Comparison of ENCODE assay signal across 9 cellular contexts in the genomic region with DNA sequence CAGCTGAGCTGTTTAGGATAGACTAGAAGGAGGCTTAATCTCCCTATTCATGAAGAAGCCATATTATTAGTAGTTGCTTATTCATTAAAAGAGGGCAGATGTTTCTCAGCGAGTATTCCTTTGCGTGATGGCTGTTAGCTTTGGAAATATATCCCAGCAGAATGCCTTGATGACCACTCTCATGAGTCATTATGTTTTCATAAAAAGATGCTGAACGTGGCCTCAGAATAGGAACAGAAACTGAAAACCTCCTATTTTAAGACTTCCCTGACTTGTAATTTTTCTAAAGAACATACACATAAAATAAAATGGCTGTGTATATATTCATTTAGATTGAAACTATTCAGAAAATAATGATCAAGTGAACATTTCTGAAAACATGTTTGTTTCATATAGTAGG. TPM values are rescaled to one million over a fixed set of nuclear protein-coding genes. Genes with fewer than 3 reads are reported as not detected.
A peak's percentile ranks its signal among the peaks of the same experiment; 100 is the strongest.
DNase-seq lines count a peak whose midpoint lies in the region; ATAC-seq and TF ChIP-seq lines count a peak whose summit lies in the region.
"Had no signal": no experiment of that assay in that cellular context is flagged by ENCODE, and none has a peak within 500 bp of the region (broad histone marks: within the 10 kb centered on the region; RNA-seq: fewer than 3 reads in every experiment).

No MANE protein-coding gene starts in this region.

- ATAC-seq in GM18909 (IDR thresholded peaks at IDR 0.05; ENCODE audit: poor library complexity, unreplicated experiment) (peak; percentile 85), HG02870 (IDR thresholded peaks at IDR 0.05; ENCODE audit: unreplicated experiment) (peak; percentile 83)
- ATAC-seq: stimulated activated effector memory CD8-positive, alpha-beta T cell treated with anti-CD3 and anti-CD28 coated beads, Interleukin-12 subunit alpha, Interleukin-12 subunit beta, amount 100 ng/mL, for 72 hours had no signal

- TF ChIP-seq CTCF in osteocyte (IDR thresholded peaks at IDR 0.05) (no peak), coronary artery (IDR thresholded peaks at IDR 0.05) (no peak)

- peaks cover 18% of the 10 kb centered on the region for H3K4me1 Mint-ChIP-seq in osteocyte (ENCODE audit: unreplicated experiment)
- H3K4me1 Mint-ChIP-seq: stimulated activated effector memory CD8-positive, alpha-beta T cell treated with anti-CD3 and anti-CD28 coated beads, Interleukin-12 subunit alpha, Interleukin-12 subunit beta, amount 100 ng/mL, for 72 hours had no signal

- no peak overlapping the region for H3K4me3 ChIP-seq in coronary artery

- H3K27me3 Mint-ChIP-seq in osteocyte (ENCODE audit: unreplicated experiment) = peaks cover 8% of the 10 kb centered on the region

- peak overlapping the region; percentile 80 for H3K27ac Mint-ChIP-seq in osteocyte (ENCODE audit: unreplicated experiment)
- H3K27ac Mint-ChIP-seq: stimulated activated effector memory CD8-positive, alpha-beta T cell treated with anti-CD3 and anti-CD28 coated beads, Interleukin-12 subunit alpha, Interleukin-12 subunit beta, amount 100 ng/mL, for 72 hours had no signal

- peak overlapping the region in 1 of 2 donors; percentile 6 for H3K27ac ChIP-seq in coronary artery

- peak; percentile 44 for DNase-seq in NOMO-1 treated with dmso at 0.1 percent for 144 hours (lab: John Stamatoyannopoulos, UW; ENCODE audit: unreplicated experiment)
- DNase-seq in osteocyte (ENCODE audit: extremely low spot score, unreplicated experiment) = no peak
- no peak for DNase-seq in HuH-7 (ENCODE audit: low spot score)
- no peak for DNase-seq in coronary artery (ENCODE audit: low spot score)
- DNase-seq in GOT3 (lab: John Stamatoyannopoulos, UW) = no peak
- no peak for DNase-seq in erythroblast (lab: John Stamatoyannopoulos, UW)

- no peaks in the 10 kb centered on the region for H3K9me3 Mint-ChIP-seq in osteocyte (ENCODE audit: unreplicated experiment)

- no peak overlapping the region for H3K4me3 Mint-ChIP-seq in osteocyte (ENCODE audit: unreplicated experiment)
- H3K4me3 Mint-ChIP-seq: stimulated activated effector memory CD8-positive, alpha-beta T cell treated with anti-CD3 and anti-CD28 coated beads, Interleukin-12 subunit alpha, Interleukin-12 subunit beta, amount 100 ng/mL, for 72 hours had no signal

- TF ChIP-seq POLR2A in erythroblast (IDR thresholded peaks at IDR 0.05; ENCODE audit: low read length) = no peak

- H3K36me3 Mint-ChIP-seq in osteocyte (ENCODE audit: unreplicated experiment) = no peaks in the 10 kb centered on the region
- H3K36me3 Mint-ChIP-seq: stimulated activated effector memory CD8-positive, alpha-beta T cell treated with anti-CD3 and anti-CD28 coated beads, Interleukin-12 subunit alpha, Interleukin-12 subunit beta, amount 100 ng/mL, for 72 hours had no signal

RNA-seq across cellular contexts. Expression of gene PLA2G4A, which starts 9.6 kb away (rescaled TPM):
- total RNA-seq in osteocyte = 1.5 and 2.4 TPM in 2 replicates
